In genomic region chr2:102460467-102460866, GRCh38 we compare ENCODE assay signal across 1 cellular context.
TF ChIP-seq lines count a peak whose summit lies in the region.

No MANE protein-coding gene starts in this region.

TF ChIP-seq in HepG2, 621 proteins besides CTCF, POLR2A, EP300 and RAD21:
- TF ChIP-seq ZNF883 (CRISPR knock-in tag; IDR thresholded peaks at IDR 0.05; ENCODE audit: not compliant biosample characterization), result no peak
